In genomic region chr3:40801276-40801675, GRCh38 we compare ENCODE assay signal across 25 cellular contexts.
A peak's percentile ranks its signal among the peaks of the same experiment; 100 is the strongest.
DNase-seq lines count a peak whose midpoint lies in the region; ATAC-seq and TF ChIP-seq lines count a peak whose summit lies in the region.
"Had no signal": no experiment of that assay in that cellular context is flagged by ENCODE, and none has a peak within 500 bp of the region (broad histone marks: within the 10 kb centered on the region; RNA-seq: fewer than 3 reads in every experiment).

No MANE protein-coding gene starts in this region.

- POLR2A ChIA-PET in activated CD4-positive, alpha-beta memory T cell treated with anti-CD3 and anti-CD28 coated beads, Interleukin-2, amount 10 ng/mL, durations not matched to agents 7 days and 5 days (lab: Charles Lee), result no interaction called here

- no peaks in the 10 kb centered on the region for H3K4me1 Mint-ChIP-seq in activated CD8-positive, alpha-beta memory T cell treated with anti-CD3 and anti-CD28 coated beads, Interleukin-2, amount 10 ng/mL, durations not matched to agents 7 days and 5 days
- H3K4me1 Mint-ChIP-seq in activated CD4-positive, alpha-beta memory T cell treated with anti-CD3 and anti-CD28 coated beads, Interleukin-2, amount 10 ng/mL, durations not matched to agents 7 days and 5 days, result no peaks in the 10 kb centered on the region
- H3K4me1 Mint-ChIP-seq: activated naive CD4-positive, alpha-beta T cell treated with anti-CD3 and anti-CD28 coated beads, Interleukin-2, amount 10 ng/mL, durations not matched to agents 7 days and 5 days had no signal

- in situ Hi-C loops in astrocyte of the cerebellum (cut with HindIII; ENCODE audit: low sequenced_read_pairs), result no loop called here

- H3K27me3 Mint-ChIP-seq in activated CD8-positive, alpha-beta memory T cell treated with anti-CD3 and anti-CD28 coated beads, Interleukin-2, amount 10 ng/mL, durations not matched to agents 7 days and 5 days, result peaks cover 9% of the 10 kb centered on the region
- H3K27me3 Mint-ChIP-seq in activated CD4-positive, alpha-beta memory T cell treated with anti-CD3 and anti-CD28 coated beads, Interleukin-2, amount 10 ng/mL, durations not matched to agents 7 days and 5 days, result peaks cover 4% of the 10 kb centered on the region

- no peak overlapping the region for H3K27ac Mint-ChIP-seq in activated CD8-positive, alpha-beta memory T cell treated with anti-CD3 and anti-CD28 coated beads, Interleukin-2, amount 10 ng/mL, durations not matched to agents 7 days and 5 days
- no peak overlapping the region for H3K27ac Mint-ChIP-seq in activated CD4-positive, alpha-beta memory T cell treated with anti-CD3 and anti-CD28 coated beads, Interleukin-2, amount 10 ng/mL, durations not matched to agents 7 days and 5 days
- H3K27ac Mint-ChIP-seq: activated naive CD4-positive, alpha-beta T cell treated with anti-CD3 and anti-CD28 coated beads, Interleukin-2, amount 10 ng/mL, durations not matched to agents 7 days and 5 days; endodermal cell; IgD-negative memory B cell; T-helper 2 cell treated with Interferon-gamma antibody and Interleukin-4, amounts not matched to agents 5 μg/mL and 100 μg/mL, for 36 hours had no signal

- H3K36me3 Mint-ChIP-seq in activated CD8-positive, alpha-beta memory T cell treated with anti-CD3 and anti-CD28 coated beads, Interleukin-2, amount 10 ng/mL, durations not matched to agents 7 days and 5 days, result no peaks in the 10 kb centered on the region
- H3K36me3 Mint-ChIP-seq in activated CD4-positive, alpha-beta memory T cell treated with anti-CD3 and anti-CD28 coated beads, Interleukin-2, amount 10 ng/mL, durations not matched to agents 7 days and 5 days (ENCODE audit: low read depth), result no peaks in the 10 kb centered on the region
- H3K36me3 Mint-ChIP-seq: activated naive CD4-positive, alpha-beta T cell treated with anti-CD3 and anti-CD28 coated beads, Interleukin-2, amount 10 ng/mL, durations not matched to agents 7 days and 5 days had no signal

- peaks cover 3% of the 10 kb centered on the region for H3K9me3 Mint-ChIP-seq in activated CD8-positive, alpha-beta memory T cell treated with anti-CD3 and anti-CD28 coated beads, Interleukin-2, amount 10 ng/mL, durations not matched to agents 7 days and 5 days (ENCODE audit: low read depth)
- peaks cover 2% of the 10 kb centered on the region for H3K9me3 Mint-ChIP-seq in activated CD4-positive, alpha-beta memory T cell treated with anti-CD3 and anti-CD28 coated beads, Interleukin-2, amount 10 ng/mL, durations not matched to agents 7 days and 5 days

- no peak for ATAC-seq in activated CD8-positive, alpha-beta memory T cell treated with anti-CD3 and anti-CD28 coated beads, Interleukin-2, amount 10 ng/mL, durations not matched to agents 7 days and 5 days
- ATAC-seq in HG03159 (IDR thresholded peaks at IDR 0.05; ENCODE audit: unreplicated experiment) (no peak), HG03354 (IDR thresholded peaks at IDR 0.05; ENCODE audit: poor library complexity, severe bottlenecking, unreplicated experiment) (no peak)

- CTCF ChIA-PET in activated CD8-positive, alpha-beta memory T cell treated with anti-CD3 and anti-CD28 coated beads, Interleukin-2, amount 10 ng/mL, durations not matched to agents 7 days and 5 days (lab: Charles Lee), result no interaction called here
- CTCF ChIA-PET in activated CD4-positive, alpha-beta memory T cell treated with anti-CD3 and anti-CD28 coated beads, Interleukin-2, amount 10 ng/mL, durations not matched to agents 7 days and 5 days (lab: Charles Lee), result no interaction called here

- H3K4me3 ChIP-seq in astrocyte of the cerebellum (ENCODE audit: low read depth, low read length), result no peak overlapping the region
- no peak overlapping the region for H3K4me3 ChIP-seq in fibroblast of villous mesenchyme (ENCODE audit: low read depth, low read length)
- H3K4me3 ChIP-seq: ascending aorta, colonic mucosa, heart right ventricle, SK-N-MC had no signal

- H3K4me3 Mint-ChIP-seq in activated CD8-positive, alpha-beta memory T cell treated with anti-CD3 and anti-CD28 coated beads, Interleukin-2, amount 10 ng/mL, durations not matched to agents 7 days and 5 days, result no peak overlapping the region
- H3K4me3 Mint-ChIP-seq in activated CD4-positive, alpha-beta memory T cell treated with anti-CD3 and anti-CD28 coated beads, Interleukin-2, amount 10 ng/mL, durations not matched to agents 7 days and 5 days, result no peak overlapping the region
- H3K4me3 Mint-ChIP-seq: activated naive CD4-positive, alpha-beta T cell treated with anti-CD3 and anti-CD28 coated beads, Interleukin-2, amount 10 ng/mL, durations not matched to agents 7 days and 5 days; endodermal cell; IgD-negative memory B cell; T-helper 2 cell treated with Interferon-gamma antibody and Interleukin-4, amounts not matched to agents 5 μg/mL and 100 μg/mL, for 36 hours had no signal

- TF ChIP-seq CTCF in astrocyte of the cerebellum (IDR thresholded peaks at IDR 0.05; ENCODE audit: low read depth, low read length, missing control alignments), result no peak
- TF ChIP-seq CTCF in fibroblast of villous mesenchyme (IDR thresholded peaks at IDR 0.05; ENCODE audit: insufficient read depth, low read depth, low read length), result no peak

- DNase-seq in A172 (ENCODE audit: low spot score), result peak; percentile 14
- peak; percentile 26 for DNase-seq in M059J (ENCODE audit: low read depth)
- DNase-seq in astrocyte of the cerebellum (ENCODE audit: low read depth), result peak; percentile 16
- peak; percentile 29 for DNase-seq in fibroblast of villous mesenchyme (ENCODE audit: low read depth)
- DNase-seq in activated CD8-positive, alpha-beta memory T cell treated with anti-CD3 and anti-CD28 coated beads, Interleukin-2, amount 10 ng/mL, durations not matched to agents 7 days and 5 days, result no peak
- no peak for DNase-seq in activated CD4-positive, alpha-beta memory T cell treated with anti-CD3 and anti-CD28 coated beads, Interleukin-2, amount 10 ng/mL, durations not matched to agents 7 days and 5 days
- DNase-seq: 8988T; activated naive CD4-positive, alpha-beta T cell treated with anti-CD3 and anti-CD28 coated beads, Interleukin-2, amount 10 ng/mL, durations not matched to agents 7 days and 5 days; activated T-cell treated with anti-CD3 and anti-CD28 coated beads, Interleukin-2, amount 50 U/mL, for 48 hours; BE2C; Caco-2; colonic mucosa; endodermal cell; heart right ventricle; MM.1S; NCI-H187; NCI-H774; retina; stimulated activated CD4-positive, alpha-beta T cell treated with anti-CD3 and anti-CD28 coated beads, Interleukin-12 subunit alpha, Interleukin-12 subunit beta, amount 100 ng/mL, for 4 hours had no signal

Comparison
In these comparisons a context has a peak if more than half of its experiments do, and no peak if none do; other contexts are left out.
1. DNase-seq: peak in A172 (single experiment), M059J (single experiment), astrocyte of the cerebellum (single experiment) and fibroblast of villous mesenchyme (single experiment); none in activated CD8-positive, alpha-beta memory T cell treated with anti-CD3 and anti-CD28 coated beads, Interleukin-2, amount 10 ng/mL, durations not matched to agents 7 days and 5 days (single experiment) and activated CD4-positive, alpha-beta memory T cell treated with anti-CD3 and anti-CD28 coated beads, Interleukin-2, amount 10 ng/mL, durations not matched to agents 7 days and 5 days (single experiment).